In genomic region chr22:22062306-22062793, GRCh38 we compare ENCODE assay signal across 24 cellular contexts.
"Had no signal": no experiment of that assay in that cellular context is flagged by ENCODE, and none has a peak within 500 bp of the region (broad histone marks: within the 10 kb centered on the region; RNA-seq: fewer than 3 reads in every experiment).

No MANE protein-coding gene starts in this region.

- H3K36me3 Mint-ChIP-seq: activated CD8-positive, alpha-beta memory T cell treated with anti-CD3 and anti-CD28 coated beads, Interleukin-2, amount 10 ng/mL, durations not matched to agents 7 days and 5 days; activated naive CD4-positive, alpha-beta T cell treated with anti-CD3 and anti-CD28 coated beads, Interleukin-2, amount 50 U/mL, for 24 hours had no signal

- H3K27me3 Mint-ChIP-seq: activated B cell treated with CpG ODN at 0.5 μM for 24 hours had no signal

- H3K36me3 ChIP-seq: ascending aorta had no signal

- FAIRE-seq: bronchial epithelial cell, RCC 7860 had no signal

- DNase-seq: activated B cell treated with CpG ODN at 0.5 μM for 24 hours; activated CD4-positive, alpha-beta T cell treated with anti-CD3 and anti-CD28 coated beads for 1 hour; activated CD4-positive, alpha-beta T cell treated with anti-CD3 and anti-CD28 coated beads, Interleukin-2, amount 10 ng/mL, durations not matched to agents 24 days and 14 days; activated CD4-positive, alpha-beta T cell treated with anti-CD3 and anti-CD28 coated beads, Interleukin-2, amount 50 U/mL, for 48 hours; activated CD8-positive, alpha-beta memory T cell treated with anti-CD3 and anti-CD28 coated beads, Interleukin-2, amount 10 ng/mL, durations not matched to agents 7 days and 5 days; activated effector memory CD4-positive, alpha-beta T cell treated with Interleukin-2 at 50 U/mL for 16 hours; activated naive CD4-positive, alpha-beta T cell; activated T-cell treated with anti-CD3 and anti-CD28 coated beads, Interleukin-2, amount 50 U/mL, for 24 hours; amniotic stem cell; central memory CD4-positive, alpha-beta T cell; Kasumi-1; NCI-H1092; NCI-H2029; NCI-H2107; NCI-H510A; NK-92 treated with Interleukin-12 subunit alpha and Interleukin-12 subunit beta, amount 100 ng/mL, for 24 hours; SHP77 treated with DMSO at 0.1 percent for 48 hours had no signal

- ATAC-seq: activated CD8-positive, alpha-beta memory T cell treated with anti-CD3 and anti-CD28 coated beads, Interleukin-2, amount 10 ng/mL, durations not matched to agents 7 days and 5 days had no signal

- H3K27me3 ChIP-seq: ascending aorta, body of pancreas had no signal

- H3K4me3 Mint-ChIP-seq: activated B cell treated with CpG ODN at 0.5 μM for 24 hours; activated CD4-positive, alpha-beta T cell treated with anti-CD3 and anti-CD28 coated beads, Interleukin-2, amount 10 ng/mL, durations not matched to agents 24 days and 14 days; activated CD8-positive, alpha-beta memory T cell treated with anti-CD3 and anti-CD28 coated beads, Interleukin-2, amount 10 ng/mL, durations not matched to agents 7 days and 5 days; activated naive CD4-positive, alpha-beta T cell treated with anti-CD3 and anti-CD28 coated beads, Interleukin-2, amount 50 U/mL, for 24 hours; activated T-cell treated with anti-CD3 and anti-CD28 coated beads, Interleukin-2, amount 50 U/mL, for 24 hours; activated T-helper 1 cell treated with anti-CD3 and anti-CD28 coated beads, Interleukin-12 subunit alpha, Interleukin-12 subunit beta, Interleukin-2, Interleukin-4 antibody, amounts not matched to agents 30 ng/mL and 10 ng/mL and 1 ng/mL, durations not matched to agents 14 hours and 24 hours and 36 hours; T-helper 1 cell treated with Interleukin-12 subunit alpha and Interleukin-12 subunit beta and Interleukin-4 antibody, amounts not matched to agents 30 μg/mL and 1 μg/mL, for 36 hours had no signal

- H3K4me3 ChIP-seq: ascending aorta, body of pancreas had no signal

- H3K4me1 Mint-ChIP-seq: activated CD4-positive, alpha-beta T cell treated with anti-CD3 and anti-CD28 coated beads, Interleukin-2, amount 10 ng/mL, durations not matched to agents 24 days and 14 days; activated naive CD4-positive, alpha-beta T cell treated with anti-CD3 and anti-CD28 coated beads, Interleukin-2, amount 50 U/mL, for 24 hours had no signal

- H3K9me3 ChIP-seq: ascending aorta, body of pancreas had no signal

- H3K27ac Mint-ChIP-seq: activated B cell treated with CpG ODN at 0.5 μM for 24 hours; activated CD4-positive, alpha-beta T cell treated with anti-CD3 and anti-CD28 coated beads, Interleukin-2, amount 10 ng/mL, durations not matched to agents 24 days and 14 days; activated CD8-positive, alpha-beta memory T cell treated with anti-CD3 and anti-CD28 coated beads, Interleukin-2, amount 10 ng/mL, durations not matched to agents 7 days and 5 days; activated naive CD4-positive, alpha-beta T cell treated with anti-CD3 and anti-CD28 coated beads, Interleukin-2, amount 50 U/mL, for 24 hours; activated T-cell treated with anti-CD3 and anti-CD28 coated beads, Interleukin-2, amount 50 U/mL, for 24 hours; activated T-helper 1 cell treated with anti-CD3 and anti-CD28 coated beads, Interleukin-12 subunit alpha, Interleukin-12 subunit beta, Interleukin-2, Interleukin-4 antibody, amounts not matched to agents 30 ng/mL and 10 ng/mL and 1 ng/mL, durations not matched to agents 14 hours and 24 hours and 36 hours; T-helper 1 cell treated with Interleukin-12 subunit alpha and Interleukin-12 subunit beta and Interleukin-4 antibody, amounts not matched to agents 30 μg/mL and 1 μg/mL, for 36 hours had no signal

- H3K9me3 Mint-ChIP-seq: activated B cell treated with CpG ODN at 0.5 μM for 24 hours; activated CD4-positive, alpha-beta T cell treated with anti-CD3 and anti-CD28 coated beads, Interleukin-2, amount 10 ng/mL, durations not matched to agents 24 days and 14 days; activated naive CD4-positive, alpha-beta T cell treated with anti-CD3 and anti-CD28 coated beads, Interleukin-2, amount 50 U/mL, for 24 hours; activated T-cell treated with anti-CD3 and anti-CD28 coated beads, Interleukin-2, amount 50 U/mL, for 24 hours; activated T-helper 1 cell treated with anti-CD3 and anti-CD28 coated beads, Interleukin-12 subunit alpha, Interleukin-12 subunit beta, Interleukin-2, Interleukin-4 antibody, amounts not matched to agents 30 ng/mL and 10 ng/mL and 1 ng/mL, durations not matched to agents 14 hours and 24 hours and 36 hours; T-helper 1 cell treated with Interleukin-12 subunit alpha and Interleukin-12 subunit beta and Interleukin-4 antibody, amounts not matched to agents 30 μg/mL and 1 μg/mL, for 36 hours had no signal
